In the genomic region with DNA sequence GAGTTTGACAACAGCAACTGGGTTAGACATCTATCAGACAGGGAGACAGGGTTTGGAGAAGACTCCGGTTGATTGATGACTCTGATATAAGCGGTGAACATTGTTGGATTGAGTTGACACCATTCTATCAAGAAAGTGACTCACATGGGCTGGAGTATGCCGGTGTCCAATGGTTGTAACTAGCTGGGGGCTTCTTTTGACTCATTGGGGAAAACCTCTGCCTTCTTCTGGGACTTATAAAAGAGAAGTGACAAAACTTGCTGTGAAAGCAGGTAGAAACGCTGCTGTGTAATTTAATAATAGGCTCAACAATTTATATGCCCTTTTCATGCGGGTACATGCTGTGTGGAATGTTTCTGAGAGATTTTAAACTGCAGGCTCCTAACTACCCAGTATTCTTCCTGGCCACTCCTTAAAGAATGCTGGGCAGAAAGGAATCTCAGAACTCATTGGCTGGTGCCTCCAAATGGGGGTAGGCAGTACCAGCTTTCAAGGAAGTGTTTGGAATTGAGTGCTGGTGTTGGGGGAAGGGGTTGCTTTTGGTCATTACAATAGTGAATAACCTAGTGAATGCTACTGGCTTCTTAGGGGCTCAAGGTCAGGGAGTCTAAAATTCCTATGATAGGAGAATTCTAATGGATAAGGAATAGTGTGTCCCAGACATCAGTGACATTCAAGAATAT, we compare ENCODE assay signal across 13 cellular contexts. TPM values are rescaled to one million over a fixed set of nuclear protein-coding genes. Genes with fewer than 3 reads are reported as not detected.
A peak's percentile ranks its signal among the peaks of the same experiment; 100 is the strongest.
DNase-seq lines count a peak whose midpoint lies in the region; ATAC-seq, FAIRE-seq and TF ChIP-seq lines count a peak whose summit lies in the region.
"Had no signal": no experiment of that assay in that cellular context is flagged by ENCODE, and none has a peak within 500 bp of the region (broad histone marks: within the 10 kb centered on the region; RNA-seq: fewer than 3 reads in every experiment).

No MANE protein-coding gene starts in this region.

- no peaks in the 10 kb centered on the region for H3K9me3 ChIP-seq in RWPE2 (ENCODE audit: severe bottlenecking)

- peak; percentile 36; the same call in 2 of the 3 replicates for ATAC-seq in RWPE2 (ENCODE audit: low read depth)
- ATAC-seq in natural killer cell treated with Interleukin-12 subunit alpha and Interleukin-12 subunit beta and Interleukin-15 and Interleukin-18, amount 100 ng/mL, for 72 hours, result peak; percentile 77 to 83
- no peak for ATAC-seq in HG02759 (IDR thresholded peaks at IDR 0.05; ENCODE audit: unreplicated experiment)
- no peak for ATAC-seq in GM21723 (IDR thresholded peaks at IDR 0.05; ENCODE audit: unreplicated experiment)

- peak overlapping the region; percentile 89 to 91 for H3K27ac Mint-ChIP-seq in natural killer cell treated with Interleukin-12 subunit alpha and Interleukin-12 subunit beta and Interleukin-15 and Interleukin-18, amount 100 ng/mL, for 72 hours

- no peaks in the 10 kb centered on the region for H3K27me3 Mint-ChIP-seq in natural killer cell treated with Interleukin-12 subunit alpha and Interleukin-12 subunit beta and Interleukin-15 and Interleukin-18, amount 100 ng/mL, for 72 hours

- H3K4me3 ChIP-seq in RWPE2 (ENCODE audit: severe bottlenecking), result no peak overlapping the region
- H3K4me3 ChIP-seq in bronchial epithelial cell (ENCODE audit: low read depth, low read length), result no peak overlapping the region

- no peak overlapping the region for H3K27ac ChIP-seq in RWPE2 (ENCODE audit: poor library complexity, severe bottlenecking)

- DNase-seq in GM12891 (ENCODE audit: insufficient read length, low spot score) (no peak), RWPE2 (ENCODE audit: low spot score) (no peak), bronchial epithelial cell (ENCODE audit: low read depth) (peak; percentile 26), superior temporal gyrus (ENCODE audit: extremely low spot score) (no peak), HuH-7.5 (ENCODE audit: low spot score) (no peak)
- DNase-seq in natural killer cell treated with Interleukin-12 subunit alpha and Interleukin-12 subunit beta and Interleukin-15 and Interleukin-18, amount 100 ng/mL, for 72 hours (ENCODE audit: low spot score), result no peak
- DNase-seq: activated CD8-positive, alpha-beta memory T cell treated with anti-CD3 and anti-CD28 coated beads, Interleukin-2, amount 50 U/mL, for 4 hours; Caco-2; central memory CD4-positive, alpha-beta T cell; IMR-90; NCI-H2029 treated with DMSO at 0.1 percent for 48 hours had no signal

- no peaks in the 10 kb centered on the region for H3K27me3 ChIP-seq in RWPE2 (ENCODE audit: insufficient read depth, poor library complexity, severe bottlenecking)
- H3K27me3 ChIP-seq in bronchial epithelial cell (ENCODE audit: control insufficient read depth, insufficient read depth, low read length), result no peaks in the 10 kb centered on the region

- peak overlapping the region; percentile 77 for H3K4me3 Mint-ChIP-seq in natural killer cell treated with Interleukin-12 subunit alpha and Interleukin-12 subunit beta and Interleukin-15 and Interleukin-18, amount 100 ng/mL, for 72 hours

- peaks cover 5% of the 10 kb centered on the region for H3K9me3 Mint-ChIP-seq in natural killer cell treated with Interleukin-12 subunit alpha and Interleukin-12 subunit beta and Interleukin-15 and Interleukin-18, amount 100 ng/mL, for 72 hours

- TF ChIP-seq CTCF in RWPE2 (IDR thresholded peaks at IDR 0.05; ENCODE audit: poor library complexity, severe bottlenecking), result no peak
- no peak for TF ChIP-seq CTCF in bronchial epithelial cell (IDR thresholded peaks at IDR 0.05; ENCODE audit: insufficient read depth, low read length, severe bottlenecking)

- peaks cover 18% of the 10 kb centered on the region for H3K36me3 Mint-ChIP-seq in natural killer cell treated with Interleukin-12 subunit alpha and Interleukin-12 subunit beta and Interleukin-15 and Interleukin-18, amount 100 ng/mL, for 72 hours

- FAIRE-seq in GM12891 (lab: Jason Lieb, UNC), result peak; percentile 43
- no peak for FAIRE-seq in bronchial epithelial cell (lab: Jason Lieb, UNC)

- H3K4me1 ChIP-seq in RWPE2 (ENCODE audit: insufficient read depth, poor library complexity, severe bottlenecking), result peaks cover 5% of the 10 kb centered on the region

- no peak for TF ChIP-seq POLR2A in GM12891 (IDR thresholded peaks at IDR 0.05; ENCODE audit: low read depth, low read length)

- H3K36me3 ChIP-seq in RWPE2 (ENCODE audit: low read depth) (no peaks in the 10 kb centered on the region), bronchial epithelial cell (ENCODE audit: control insufficient read depth, insufficient read depth, low read length) (no peaks in the 10 kb centered on the region)

- peaks cover 70 to 86% of the 10 kb centered on the region in 2 donors for H3K4me1 Mint-ChIP-seq in natural killer cell treated with Interleukin-12 subunit alpha and Interleukin-12 subunit beta and Interleukin-15 and Interleukin-18, amount 100 ng/mL, for 72 hours (ENCODE audit: low read depth in 2 of 2)

TF ChIP-seq in GM12891, 5 proteins besides CTCF, POLR2A, EP300 and RAD21:
- TF ChIP-seq POU2F2 (IDR thresholded peaks at IDR 0.05; ENCODE audit: low read depth, low read length) (no peak), PAX5 (IDR thresholded peaks at IDR 0.05; ENCODE audit: insufficient read depth, low read length, severe bottlenecking) (no peak), POLR2AphosphoS5 (IDR thresholded peaks at IDR 0.05; ENCODE audit: low read depth, low read length) (no peak), TAF1 (IDR thresholded peaks at IDR 0.05; ENCODE audit: low read depth, low read length) (no peak), SPI1 (IDR thresholded peaks at IDR 0.05; ENCODE audit: low read depth, low read length) (peak; percentile 34)

RNA-seq across cellular contexts. Expression of gene FYB1, which starts 43.9 kb away (rescaled TPM):
- 1.4 TPM for polyA plus RNA-seq in GM12891 (2012; ENCODE audit: low read depth, missing spikeins)
- total RNA-seq in bronchial epithelial cell, result 0.13 and 0.26 TPM in 2 replicates
- total RNA-seq in natural killer cell treated with Interleukin-12 subunit alpha and Interleukin-12 subunit beta and Interleukin-15 and Interleukin-18, amount 100 ng/mL, for 72 hours, result 10 to 100 TPM; 71.9 to 72.8 TPM
- total RNA-seq: IMR-90 had no signal
- polyA plus RNA-seq: IMR-90 had no signal

Comparison
In these comparisons a context has a peak if more than half of its experiments do, and no peak if none do; other contexts are left out.
1. ATAC-seq: peak in RWPE2 (single experiment) and natural killer cell treated with Interleukin-12 subunit alpha and Interleukin-12 subunit beta and Interleukin-15 and Interleukin-18, amount 100 ng/mL, for 72 hours (2 of 2); none in HG02759 (single experiment) and GM21723 (single experiment).
2. RNA of gene FYB1, which starts 43.9 kb away (total RNA-seq): 71.9 to 72.8 TPM in natural killer cell treated with Interleukin-12 subunit alpha and Interleukin-12 subunit beta and Interleukin-15 and Interleukin-18, amount 100 ng/mL, for 72 hours; 0.13 to 0.26 TPM in bronchial epithelial cell; every median in the first group is over 10 times any median in the second.